Comparison of ENCODE assay signal across 1 cellular context in the genomic region with DNA sequence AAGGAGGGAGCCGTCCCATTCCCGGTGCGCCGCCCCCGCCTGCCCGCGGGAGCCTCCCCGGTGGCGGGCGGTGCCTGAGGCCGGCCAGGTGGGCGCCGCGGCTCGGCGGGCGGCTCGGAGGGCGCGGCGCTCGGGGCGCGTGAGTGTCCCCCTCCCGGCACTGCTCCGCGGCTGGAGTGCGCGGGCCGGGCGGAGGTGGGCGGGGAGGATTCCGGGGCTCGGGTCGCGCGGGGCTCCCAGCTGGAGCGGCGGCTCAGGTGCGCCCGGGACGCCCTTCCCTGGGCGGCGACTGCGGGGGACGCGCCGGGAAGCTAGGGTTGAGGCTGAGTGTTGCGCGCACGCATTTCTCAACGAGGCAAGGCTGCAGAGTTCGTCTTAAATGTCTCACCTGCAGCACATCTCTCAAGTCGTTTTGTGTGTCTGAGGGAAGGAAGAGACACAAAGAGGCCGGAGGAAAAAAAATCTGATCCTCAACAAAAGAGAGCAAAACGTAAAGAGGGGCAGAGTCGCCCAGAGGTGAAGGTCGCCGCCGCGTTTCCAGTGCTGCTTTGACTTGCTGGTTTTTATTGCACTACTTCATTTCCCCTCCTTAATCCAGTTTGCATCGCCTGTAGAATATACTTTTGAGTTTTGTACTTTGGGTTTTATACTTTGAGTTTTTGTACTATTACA.
TF ChIP-seq lines count a peak whose summit lies in the region.

No MANE protein-coding gene starts in this region.

TF ChIP-seq in IMR-90, 13 proteins besides CTCF, POLR2A, EP300 and RAD21:
- TF ChIP-seq, protein P1, sequence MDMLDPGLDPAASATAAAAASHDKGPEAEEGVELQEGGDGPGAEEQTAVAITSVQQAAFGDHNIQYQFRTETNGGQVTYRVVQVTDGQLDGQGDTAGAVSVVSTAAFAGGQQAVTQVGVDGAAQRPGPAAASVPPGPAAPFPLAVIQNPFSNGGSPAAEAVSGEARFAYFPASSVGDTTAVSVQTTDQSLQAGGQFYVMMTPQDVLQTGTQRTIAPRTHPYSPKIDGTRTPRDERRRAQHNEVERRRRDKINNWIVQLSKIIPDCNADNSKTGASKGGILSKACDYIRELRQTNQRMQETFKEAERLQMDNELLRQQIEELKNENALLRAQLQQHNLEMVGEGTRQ (IDR thresholded peaks at IDR 0.05; ENCODE audit: low read depth, low read length) = no peak
- TF ChIP-seq FOS (IDR thresholded peaks at IDR 0.05; ENCODE audit: low read depth, low read length) = no peak
- no peak for TF ChIP-seq BHLHE40 (IDR thresholded peaks at IDR 0.05; ENCODE audit: low read depth, low read length)
- TF ChIP-seq, protein P2, sequence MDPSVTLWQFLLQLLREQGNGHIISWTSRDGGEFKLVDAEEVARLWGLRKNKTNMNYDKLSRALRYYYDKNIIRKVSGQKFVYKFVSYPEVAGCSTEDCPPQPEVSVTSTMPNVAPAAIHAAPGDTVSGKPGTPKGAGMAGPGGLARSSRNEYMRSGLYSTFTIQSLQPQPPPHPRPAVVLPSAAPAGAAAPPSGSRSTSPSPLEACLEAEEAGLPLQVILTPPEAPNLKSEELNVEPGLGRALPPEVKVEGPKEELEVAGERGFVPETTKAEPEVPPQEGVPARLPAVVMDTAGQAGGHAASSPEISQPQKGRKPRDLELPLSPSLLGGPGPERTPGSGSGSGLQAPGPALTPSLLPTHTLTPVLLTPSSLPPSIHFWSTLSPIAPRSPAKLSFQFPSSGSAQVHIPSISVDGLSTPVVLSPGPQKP (IDR thresholded peaks at IDR 0.05; ENCODE audit: borderline replicate concordance, low read depth, low read length) = no peak
- no peak for TF ChIP-seq MXI1 (IDR thresholded peaks at IDR 0.05; ENCODE audit: borderline replicate concordance, low read depth, low read length)
TF ChIP-seq in IMR-90: peak in this region for 0.
